15 cellular contexts compared by ENCODE assay signal in the genomic region with DNA sequence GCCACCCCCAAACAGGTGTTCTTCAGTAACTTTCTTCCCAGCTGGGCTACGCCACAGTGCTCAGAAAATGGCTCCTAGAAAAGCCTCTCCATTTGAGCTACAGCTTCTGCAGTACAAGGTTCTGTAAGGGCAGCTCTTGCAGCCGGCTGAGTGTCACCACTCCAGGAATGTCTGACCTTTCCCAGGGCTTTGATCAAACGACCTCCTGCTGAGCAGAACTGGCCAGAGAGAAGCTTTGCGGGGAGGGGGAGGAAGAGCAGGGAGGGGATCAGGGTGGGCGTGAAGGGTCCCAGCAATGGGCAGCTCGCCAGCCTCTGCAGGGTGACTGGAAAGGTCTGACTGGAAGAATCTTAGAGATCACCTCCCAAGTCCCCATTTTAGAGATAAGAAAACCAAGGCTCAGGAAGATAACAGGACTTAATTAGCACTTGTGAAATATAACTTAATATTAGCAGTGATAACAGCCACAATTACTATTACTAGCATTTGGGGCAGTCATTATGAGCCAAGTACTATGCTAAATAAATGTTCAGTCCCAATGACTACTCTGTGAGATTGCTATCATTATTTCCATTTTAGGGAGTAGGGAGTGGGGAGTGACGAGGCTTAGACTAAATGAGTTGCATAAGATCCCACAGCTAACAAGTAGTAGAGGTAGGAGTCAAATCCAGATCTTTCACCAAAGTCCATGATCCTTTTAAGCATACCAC. TPM values are rescaled to one million over a fixed set of nuclear protein-coding genes. Genes with fewer than 3 reads are reported as not detected.
DNase-seq lines count a peak whose midpoint lies in the region; ATAC-seq, FAIRE-seq and TF ChIP-seq lines count a peak whose summit lies in the region.
"Had no signal": no experiment of that assay in that cellular context is flagged by ENCODE, and none has a peak within 500 bp of the region (broad histone marks: within the 10 kb centered on the region; RNA-seq: fewer than 3 reads in every experiment).

No MANE protein-coding gene starts in this region.

- WGBS in HepG2 (ENCODE audit: low lambda C conversion rate) = 9% methylated on average over 7 of the region's 7 CpGs
- WGBS in right lobe of liver (ENCODE audit: insufficient coverage, low coverage, low lambda C conversion rate, missing lambda C conversion rate) = 34% methylated on average over 5 of the region's 7 CpGs
- WGBS in thyroid gland, 2 donors = 30 to 36% methylated on average over 7 of the region's 7 CpGs
- 6% methylated on average over 7 of the region's 7 CpGs for WGBS in SK-N-SH (ENCODE audit: low lambda C conversion rate)

- CTCF ChIA-PET in HepG2 (lab: Yijun Ruan, JAX; ENCODE audit: low intra/inter-chr PET ratio, low total read pairs) (no interaction called here), T-cell (lab: Charles Lee) (interaction anchor here in 1 of 2 donors (0.8 to 1.2 kb wide), 4 partner anchors 13 to 455 kb away, joined by 3 to 16 read pairs (median 3); no protein-coding TSS in a partner anchor), SK-N-SH (lab: Yijun Ruan, JAX) (no interaction called here)

- no peaks in the 10 kb centered on the region for H4K20me1 ChIP-seq in HepG2 (ENCODE audit: insufficient read depth, low read length)
- no peaks in the 10 kb centered on the region for H4K20me1 ChIP-seq in SK-N-SH (ENCODE audit: insufficient read depth)

- H3K27ac Mint-ChIP-seq in T-cell = peak overlapping the region; percentile 92 to 93
- H3K27ac Mint-ChIP-seq in glutamatergic neuron (ENCODE audit: unreplicated experiment) = no peak overlapping the region

- H3K9me3 Mint-ChIP-seq in T-cell (no peaks in the 10 kb centered on the region), glutamatergic neuron (ENCODE audit: unreplicated experiment) (no peaks in the 10 kb centered on the region)

- H3K9me3 ChIP-seq in HepG2 (ENCODE audit: low read length) (no peaks in the 10 kb centered on the region), right lobe of liver (no peaks in the 10 kb centered on the region), thyroid gland (no peaks in the 10 kb centered on the region), SK-N-SH (no peaks in the 10 kb centered on the region)
- H3K9me3 ChIP-seq: left ventricle myocardium inferior, thoracic aorta had no signal

- H2AFZ ChIP-seq in HepG2 (ENCODE audit: low read length) (no peak overlapping the region), SK-N-SH (ENCODE audit: low read depth) (no peak overlapping the region)

- FAIRE-seq in HepG2 (lab: Jason Lieb, UNC) = no peak

- H3K36me3 Mint-ChIP-seq in T-cell (peaks cover 27% of the 10 kb centered on the region), glutamatergic neuron (ENCODE audit: unreplicated experiment) (no peaks in the 10 kb centered on the region)

- H3K27me3 Mint-ChIP-seq in T-cell = no peaks in the 10 kb centered on the region
- H3K27me3 Mint-ChIP-seq in glutamatergic neuron (ENCODE audit: unreplicated experiment) = no peaks in the 10 kb centered on the region

- no peaks in the 10 kb centered on the region for H3F3A ChIP-seq in SK-N-SH (replicated peaks; ENCODE audit: insufficient read depth)

- BruUV-seq in HepG2 (replicated peaks; lab: Mats Ljungman, UMichigan) = no TSS peak

- peak; percentile 16 for DNase-seq in HepG2 (ENCODE audit: low spot score)
- DNase-seq in right lobe of liver = no peak
- DNase-seq in T-cell = no peak
- DNase-seq in glomerular visceral epithelial cell (ENCODE audit: extremely low spot score) = peak; percentile 24
- DNase-seq in thyroid gland = peak; percentile 49 to 73
- no peak for DNase-seq in SK-N-SH
- DNase-seq in glutamatergic neuron = no peak
- DNase-seq: anterior cingulate cortex, Calu3, Karpas-422, left ventricle myocardium inferior, posterior cingulate gyrus, WERI-Rb-1 had no signal

- H3K9ac ChIP-seq in HepG2 (ENCODE audit: insufficient read depth, low read depth, low read length) (no peak overlapping the region), SK-N-SH (no peak overlapping the region)

- H3K4me1 Mint-ChIP-seq in T-cell (peaks cover 94 to 96% (median 95%) of the 10 kb centered on the region in 3 donors), glutamatergic neuron (ENCODE audit: low read depth, unreplicated experiment) (peaks cover 6% of the 10 kb centered on the region)

- TF ChIP-seq EP300 in HepG2 (IDR thresholded peaks at IDR 0.05; ENCODE audit: low read depth in 2 of 2, low read length in 2 of 2) (no peak), HepG2 (CRISPR knock-in tag; IDR thresholded peaks at IDR 0.05; ENCODE audit: borderline replicate concordance) (no peak), SK-N-SH (IDR thresholded peaks at IDR 0.05; ENCODE audit: borderline replicate concordance in 1 of 2, low read depth in 1 of 2, low read length in 1 of 2) (no peak)

- H3K4me2 ChIP-seq in HepG2 (ENCODE audit: low read depth, low read length) (no peak overlapping the region), SK-N-SH (no peak overlapping the region)

- TF ChIP-seq RAD21 in HepG2 (CRISPR knock-in tag; IDR thresholded peaks at IDR 0.05) (no peak), SK-N-SH (IDR thresholded peaks at IDR 0.05; ENCODE audit: low read length) (no peak)

- H3K27me3 ChIP-seq in HepG2 (ENCODE audit: control insufficient read depth in 1 of 2, insufficient read depth in 2 of 2, low read length in 2 of 2) (no peaks in the 10 kb centered on the region), right lobe of liver (no peaks in the 10 kb centered on the region), thyroid gland (no peaks in the 10 kb centered on the region), SK-N-SH (ENCODE audit: insufficient read depth) (peaks cover 17% of the 10 kb centered on the region)

- TF ChIP-seq CTCF in HepG2 (CRISPR knock-in tag; IDR thresholded peaks at IDR 0.05) = no peak
- no peak for TF ChIP-seq CTCF in right lobe of liver (IDR thresholded peaks at IDR 0.05)
- TF ChIP-seq CTCF in thyroid gland (IDR thresholded peaks at IDR 0.05) = no peak
- no peak for TF ChIP-seq CTCF in SK-N-SH (IDR thresholded peaks at IDR 0.05)
- TF ChIP-seq CTCF in glutamatergic neuron (IDR thresholded peaks at IDR 0.05; ENCODE audit: partially characterized antibody, unreplicated experiment) = no peak

- ATAC-seq in HepG2 (peak; percentile 38; the same call in 1 of the 3 replicates), right lobe of liver (no peak), T-cell (replicated peaks in 1 of 4) (no peak), HG03469 (IDR thresholded peaks at IDR 0.05; ENCODE audit: unreplicated experiment) (no peak)

- H3K36me3 ChIP-seq in HepG2 (replicated peaks in 1 of 2; ENCODE audit: control insufficient read depth in 1 of 2, insufficient read depth in 2 of 2, low read length in 2 of 2) (no peaks in the 10 kb centered on the region), right lobe of liver (no peaks in the 10 kb centered on the region), thyroid gland (no peaks in the 10 kb centered on the region), SK-N-SH (replicated peaks in 1 of 2; ENCODE audit: control insufficient read depth in 1 of 2, insufficient read depth in 2 of 2, low read length in 1 of 2) (no peaks in the 10 kb centered on the region)
- H3K36me3 ChIP-seq: left ventricle myocardium inferior, thoracic aorta, WERI-Rb-1 had no signal

- in situ Hi-C loops in HepG2 (cut with HindIII; ENCODE audit: extremely low pct_ligation_motif_present, low pct_unique_long_range_greater_than_20kb) = no loop called here

- H3K4me3 ChIP-seq in HepG2 (replicated peaks in 1 of 3; ENCODE audit: insufficient read depth in 1 of 3, low read depth in 2 of 3, low read length in 3 of 3) (no peak overlapping the region), right lobe of liver (no peak overlapping the region), thyroid gland (replicated peaks in 1 of 3) (no peak overlapping the region), SK-N-SH (ENCODE audit: low read depth in 2 of 2, low read length in 1 of 2) (no peak overlapping the region)
- H3K4me3 ChIP-seq: left ventricle myocardium inferior, thoracic aorta had no signal

- H3K4me3 Mint-ChIP-seq in T-cell (peak overlapping the region; percentile 38 to 67 (median 59)), glutamatergic neuron (ENCODE audit: unreplicated experiment) (no peak overlapping the region)

- TF ChIP-seq POLR2A in HepG2 (IDR thresholded peaks at IDR 0.05; ENCODE audit: insufficient read depth in 1 of 2, low read depth in 2 of 2, low read length in 2 of 2) = no peak
- TF ChIP-seq POLR2A in right lobe of liver (IDR thresholded peaks at IDR 0.05) = no peak
- no peak for TF ChIP-seq POLR2A in thyroid gland (IDR thresholded peaks at IDR 0.05)

- H3K4me1 ChIP-seq in HepG2 (ENCODE audit: insufficient read depth, low read length) (peaks cover 16% of the 10 kb centered on the region), right lobe of liver (no peaks in the 10 kb centered on the region), thyroid gland (peaks cover 0 to 48% of the 10 kb centered on the region in 2 donors), SK-N-SH (ENCODE audit: control insufficient read depth in 1 of 2, insufficient read depth in 2 of 2, low read depth in 1 of 2, low read length in 1 of 2) (peaks cover 0 to 2% of the 10 kb centered on the region in 2 experiments; a peak in 1 of 4 replicates)
- H3K4me1 ChIP-seq: left ventricle myocardium inferior had no signal

- H3K27ac ChIP-seq in HepG2 (ENCODE audit: extremely low read length, insufficient read depth, low read length) (no peak overlapping the region), right lobe of liver (no peak overlapping the region), thyroid gland (peak overlapping the region in 1 of 3 donors; percentile 68), SK-N-SH (ENCODE audit: low read depth in 2 of 2, low read length in 1 of 2) (no peak overlapping the region)
- H3K27ac ChIP-seq: left ventricle myocardium inferior, thoracic aorta, WERI-Rb-1 had no signal

- intact Hi-C loops in HepG2 (cut with micrococcal nuclease; ENCODE audit: unreplicated experiment) (no loop called here), right lobe of liver (cut with DNase I) (no loop called here), thyroid gland (cut with DNase I) (no loop called here)

- H3K9me2 ChIP-seq in SK-N-SH = no peaks in the 10 kb centered on the region

- H3K79me2 ChIP-seq in HepG2 (ENCODE audit: insufficient read depth, low read length) (no peaks in the 10 kb centered on the region), SK-N-SH (ENCODE audit: insufficient read depth) (no peaks in the 10 kb centered on the region)

- POLR2A ChIA-PET in HepG2 (lab: Yijun Ruan, JAX) (no interaction called here), T-cell (lab: Charles Lee) (interaction anchor here (0.8 to 1.8 kb wide), 6 partner anchors 10 to 46 kb away, joined by 4 to 10 read pairs (median 5); no protein-coding TSS in a partner anchor), SK-N-SH (lab: Yijun Ruan, JAX) (no interaction called here)

RNA-seq across cellular contexts. Expression of a gene that starts 51.1 kb away (rescaled TPM):
- total RNA-seq in HepG2 (2016; rRNA removed; fragmentation: Illumina TruSeq; extraction: Trizol) (0.22 and 0.35 TPM in 2 replicates), right lobe of liver (under 1 TPM in 5 of 6 experiments, not detected in 1; 0.19 to 0.66 (median 0.42) TPM), T-cell (100 to 1,000 TPM; 412 to 776 (median 500) TPM), thyroid gland (10 to 100 TPM in 2 of 4 donors, 1 to 10 TPM in 2; 4.2 to 24.3 (median 9.9) TPM), glutamatergic neuron (ENCODE audit: unreplicated experiment) (0.98 TPM)
- 0.51 and 0.62 TPM in 2 replicates for total RNA-seq in HepG2 (2016; cell fraction: cytosol; rRNA removed; fragmentation: Illumina TruSeq; extraction: Trizol; ENCODE audit: low read depth)
- 0.12 and 0.32 TPM in 2 replicates for total RNA-seq in HepG2 (2016; cell fraction: insoluble cytoplasmic fraction; rRNA removed; fragmentation: Illumina TruSeq; extraction: Trizol)
- total RNA-seq in HepG2 (2016; cell fraction: membrane; rRNA removed; fragmentation: Illumina TruSeq; extraction: Trizol) = 0.65 TPM in 2 replicates
- total RNA-seq in HepG2 (2016; cell fraction: nucleus; rRNA removed; fragmentation: Illumina TruSeq; extraction: Trizol) = 0.50 and 0.63 TPM in 2 replicates
- polyA plus RNA-seq in HepG2 (2011; rRNA removed) (0.29 and 0.31 TPM in 2 replicates), SK-N-SH (2012; rRNA removed) (0.36 and 0.89 TPM in 2 replicates)
- 0.18 and 0.52 TPM in 2 replicates for polyA plus RNA-seq in HepG2 (2011; cell fraction: cytosol; rRNA removed)
- 0.24 and 0.31 TPM in 2 replicates for polyA plus RNA-seq in HepG2 (2011; cell fraction: nucleus; rRNA removed)
- 0.15 and 0.36 TPM in 2 replicates for polyA plus RNA-seq in HepG2 (2012)
- polyA plus RNA-seq in HepG2 (2016; cell fraction: cytosol; fragmentation: Illumina TruSeq; extraction: Trizol; ENCODE audit: low read depth) = 0.42 and 0.57 TPM in 2 replicates
- polyA plus RNA-seq in HepG2 (2016; cell fraction: insoluble cytoplasmic fraction; fragmentation: Illumina TruSeq; extraction: Trizol; ENCODE audit: low read depth) = 0.66 and 0.85 TPM in 2 replicates
- 0.50 and 0.81 TPM in 2 replicates for polyA plus RNA-seq in HepG2 (2016; cell fraction: membrane; fragmentation: Illumina TruSeq; extraction: Trizol; ENCODE audit: low read depth)
- 0.83 and 1.2 TPM in 2 replicates for polyA plus RNA-seq in HepG2 (2016; cell fraction: nucleus; fragmentation: Illumina TruSeq; extraction: Trizol; ENCODE audit: insufficient read depth, low read depth)
- polyA minus RNA-seq in HepG2 (2011; rRNA and poly(A)+ RNA removed; ENCODE audit: low replicate concordance) = 0.33 and 0.78 TPM in 2 replicates
- polyA minus RNA-seq in HepG2 (2011; cell fraction: cytosol; rRNA and poly(A)+ RNA removed) = not detected in 2 replicates
- 0.39 TPM in 1 of 2 replicates, not detected in the other for polyA minus RNA-seq in HepG2 (2011; cell fraction: nucleus; rRNA and poly(A)+ RNA removed)
- 1.1 and 1.6 TPM in 2 replicates for polyA plus RNA-seq in SK-N-SH (2012; cell fraction: cytosol; rRNA removed)
- 0.57 and 0.76 TPM in 2 replicates for polyA plus RNA-seq in SK-N-SH (2012; cell fraction: nucleus; rRNA removed)
- total RNA-seq: Calu3 had no signal

Comparison
In these comparisons a context has a peak if more than half of its experiments do, and no peak if none do; other contexts are left out.
1. DNase-seq: peak in HepG2 (single experiment), glomerular visceral epithelial cell (single experiment) and thyroid gland (2 of 2); none in right lobe of liver (0 of 3), T-cell (0 of 34), SK-N-SH (single experiment) and glutamatergic neuron (single experiment).
2. RNA of a gene that starts 51.1 kb away (total RNA-seq): 412 to 776 TPM in T-cell; 4.2 to 24.3 TPM in thyroid gland, 0.98 TPM in glutamatergic neuron (single experiment), 0.19 to 0.66 TPM in right lobe of liver and 0.12 to 0.65 TPM in HepG2; every median in the first group is over 10 times any median in the second.
3. POLR2A ChIA-PET loops: an anchor here in T-cell (0.8 to 1.8 kb wide); none called in HepG2 and SK-N-SH.